14 cellular contexts compared by ENCODE assay signal in genomic region chr15:66133247-66133646, GRCh38.
"Had no signal": no experiment of that assay in that cellular context is flagged by ENCODE, and none has a peak within 500 bp of the region (broad histone marks: within the 10 kb centered on the region; RNA-seq: fewer than 3 reads in every experiment).

No MANE protein-coding gene starts in this region.

- H3K9me3 ChIP-seq: neutrophil, SK-N-SH, thyroid gland had no signal

- H3K27ac Mint-ChIP-seq: activated B cell treated with CpG ODN at 0.5 μM for 24 hours; activated CD4-positive, alpha-beta T cell treated with anti-CD3 and anti-CD28 coated beads, Interleukin-2, amount 10 ng/mL, durations not matched to agents 24 days and 14 days; mesothelial cell of epicardium; naive thymus-derived CD4-positive, alpha-beta T cell; T-helper 1 cell treated with Interleukin-12 subunit alpha and Interleukin-12 subunit beta and Interleukin-4 antibody, amounts not matched to agents 30 μg/mL and 1 μg/mL, for 36 hours had no signal

- H3K27me3 ChIP-seq: thyroid gland had no signal

- H3K27ac ChIP-seq: foreskin keratinocyte, neutrophil, thyroid gland had no signal

- H3K4me3 Mint-ChIP-seq: activated B cell treated with CpG ODN at 0.5 μM for 24 hours; activated CD4-positive, alpha-beta T cell treated with anti-CD3 and anti-CD28 coated beads, Interleukin-2, amount 10 ng/mL, durations not matched to agents 24 days and 14 days; mesothelial cell of epicardium; naive thymus-derived CD4-positive, alpha-beta T cell; T-helper 1 cell treated with Interleukin-12 subunit alpha and Interleukin-12 subunit beta and Interleukin-4 antibody, amounts not matched to agents 30 μg/mL and 1 μg/mL, for 36 hours had no signal

- H3K36me3 Mint-ChIP-seq: mesothelial cell of epicardium; naive thymus-derived CD4-positive, alpha-beta T cell had no signal

- H3K36me3 ChIP-seq: neutrophil, thyroid gland had no signal

- H3K9me3 Mint-ChIP-seq: activated B cell treated with CpG ODN at 0.5 μM for 24 hours; activated CD4-positive, alpha-beta T cell treated with anti-CD3 and anti-CD28 coated beads, Interleukin-2, amount 10 ng/mL, durations not matched to agents 24 days and 14 days; mesothelial cell of epicardium; naive thymus-derived CD4-positive, alpha-beta T cell; T-helper 1 cell treated with Interleukin-12 subunit alpha and Interleukin-12 subunit beta and Interleukin-4 antibody, amounts not matched to agents 30 μg/mL and 1 μg/mL, for 36 hours had no signal

- H3K4me3 ChIP-seq: thyroid gland had no signal

- DNase-seq: activated B cell treated with CpG ODN at 0.5 μM for 24 hours; activated CD4-positive, alpha-beta T cell treated with anti-CD3 and anti-CD28 coated beads, Interleukin-2, amount 10 ng/mL, durations not matched to agents 24 days and 14 days; activated CD8-positive, alpha-beta memory T cell treated with anti-CD3 and anti-CD28 coated beads for 24 hours; activated naive CD4-positive, alpha-beta T cell treated with Interleukin-2 at 50 U/mL for 16 hours; foreskin keratinocyte; kidney glomerular epithelial cell; naive thymus-derived CD4-positive, alpha-beta T cell; SK-N-SH; stimulated activated CD4-positive, alpha-beta T cell treated with anti-CD3 and anti-CD28 coated beads, Interleukin-2, amount 100 ng/mL, for 48 hours; stimulated activated naive CD8-positive, alpha-beta T cell treated with anti-CD3 and anti-CD28 coated beads, Interleukin-15, Interleukin-2, amounts not matched to agents 100 U/mL and 50 U/mL, for 24 hours; thyroid gland had no signal

- H3K4me1 Mint-ChIP-seq: activated B cell treated with CpG ODN at 0.5 μM for 24 hours had no signal

- H3K4me1 ChIP-seq: foreskin keratinocyte had no signal
